Comparison of ENCODE assay signal across 2 cellular contexts in genomic region chr12:85244561-85244960, GRCh38.
TF ChIP-seq lines count a peak whose summit lies in the region.

No MANE protein-coding gene starts in this region.

TF ChIP-seq in HEK293, 187 proteins besides CTCF, POLR2A, EP300 and RAD21 (continued from another document):
- TF ChIP-seq ZNF843 (tag by site-specific recombination; IDR thresholded peaks at IDR 0.05), result no peak
- no peak for TF ChIP-seq ZNF404 (tag by site-specific recombination; IDR thresholded peaks at IDR 0.05)

TF ChIP-seq in endothelial cell of umbilical vein, 7 proteins besides CTCF, POLR2A, EP300 and RAD21:
- TF ChIP-seq MAX (IDR thresholded peaks at IDR 0.05; ENCODE audit: insufficient read depth, insufficient read length), result no peak
- TF ChIP-seq GATA2 (IDR thresholded peaks at IDR 0.05; ENCODE audit: insufficient read depth, insufficient read length, low read depth, low read length), result no peak
- TF ChIP-seq JUN (IDR thresholded peaks at IDR 0.05; ENCODE audit: borderline replicate concordance, insufficient read depth, insufficient read length, low read depth), result no peak
- TF ChIP-seq FOS (IDR thresholded peaks at IDR 0.05; ENCODE audit: borderline replicate concordance, insufficient read depth, low read length), result no peak
